In the genomic region with DNA sequence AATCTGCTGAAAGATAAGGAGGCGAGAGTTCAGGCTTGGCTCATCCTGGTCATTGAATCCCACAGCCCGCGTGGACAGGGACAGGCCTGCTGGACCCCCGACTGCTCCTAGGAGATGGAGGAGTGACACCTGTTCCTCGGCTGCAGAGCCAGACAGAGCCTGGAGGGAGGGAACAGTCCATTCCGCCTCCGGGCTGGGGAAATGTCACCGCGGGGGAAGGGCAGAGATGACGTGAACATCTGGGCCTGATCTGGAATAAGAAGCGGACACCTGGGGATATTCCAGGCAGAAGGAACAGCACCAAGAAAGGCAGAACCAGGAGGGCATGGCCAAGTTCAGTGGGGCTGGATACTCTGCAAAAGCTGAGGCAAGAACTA, we compare ENCODE assay signal across 12 cellular contexts. TPM values are rescaled to one million over a fixed set of nuclear protein-coding genes. Genes with fewer than 3 reads are reported as not detected.
DNase-seq lines count a peak whose midpoint lies in the region; ATAC-seq and TF ChIP-seq lines count a peak whose summit lies in the region.
"Had no signal": no experiment of that assay in that cellular context is flagged by ENCODE, and none has a peak within 500 bp of the region (broad histone marks: within the 10 kb centered on the region; RNA-seq: fewer than 3 reads in every experiment).

No MANE protein-coding gene starts in this region.

- peak overlapping the region; percentile 46 to 84 for H3K27ac Mint-ChIP-seq in T-cell

- peaks cover 30 to 52% (median 44%) of the 10 kb centered on the region in 3 donors for H3K4me1 Mint-ChIP-seq in T-cell

- TF ChIP-seq CTCF in fibroblast of mammary gland (conservative IDR thresholded peaks at IDR 0.05; ENCODE audit: control insufficient read depth, insufficient read depth, low read depth, low read length) (no peak), spleen (IDR thresholded peaks at IDR 0.05 in 8 of 11, conservative IDR thresholded peaks at IDR 0.05 in 3 of 11) (no peak)

- H3K9me3 Mint-ChIP-seq in T-cell: no peaks in the 10 kb centered on the region

- WGBS in spleen, 5 donors: 78 to 95% (median 83%) methylated on average over 11 of the region's 11 CpGs

- no peaks in the 10 kb centered on the region for H3K9me3 ChIP-seq in spleen

- DNase-seq in activated CD8-positive, alpha-beta memory T cell treated with anti-CD3 and anti-CD28 coated beads, Interleukin-2, amount 50 U/mL, for 48 hours: peak; percentile 51
- no peak for DNase-seq in activated CD8-positive, alpha-beta memory T cell treated with anti-CD3 and anti-CD28 coated beads, Interleukin-2, amount 50 U/mL, for 4 hours
- no peak for DNase-seq in T-cell
- no peak for DNase-seq in fibroblast of mammary gland (ENCODE audit: low read depth)
- no peak for DNase-seq in spleen
- no peak for DNase-seq in stimulated activated CD4-positive, alpha-beta T cell treated with anti-CD3 and anti-CD28 coated beads, Interleukin-4, amount 100 ng/mL, for 1 hour
- DNase-seq in NCI-H146 (lab: John Stamatoyannopoulos, UW): no peak
- no peak for DNase-seq in AG08395 (ENCODE audit: low spot score)
- DNase-seq: AML-193, NCI-H524, retina had no signal

- peak overlapping the region; percentile 68 to 100 (median 75) for H3K4me3 Mint-ChIP-seq in T-cell

- TF ChIP-seq POLR2A in spleen (IDR thresholded peaks at IDR 0.05): no peak

- CTCF ChIA-PET in T-cell (lab: Charles Lee): interaction anchor here in 1 of 2 donors (0.6 kb wide), 1 partner anchor 19 kb away, joined by 4 read pairs; no protein-coding TSS in a partner anchor

- H3K36me3 ChIP-seq in spleen: peaks cover 0 to 31% (median 20%) of the 10 kb centered on the region in 6 donors

- H3K4me3 ChIP-seq in fibroblast of mammary gland (ENCODE audit: control insufficient read depth, low read depth, low read length) (peak overlapping the region; percentile 75), spleen (peak overlapping the region in 3 of 8 donors; percentile 64 to 85 (median 81))

- no peaks in the 10 kb centered on the region for H3K27me3 Mint-ChIP-seq in T-cell

- peak overlapping the region in 5 of 8 donors; percentile 95 to 96 (median 96) for H3K27ac ChIP-seq in spleen

- ATAC-seq in T-cell (replicated peaks in 1 of 4): no peak
- ATAC-seq: activated CD4-positive, CD25-positive, alpha-beta regulatory T cell treated with anti-CD3 and anti-CD28 coated beads, Interleukin-2, amount 50 U/mL, for 24 hours had no signal

- intact Hi-C loops in spleen (cut with DNase I; ENCODE audit: low total_unique reads): no loop called here

- POLR2A ChIA-PET in T-cell (lab: Charles Lee): interaction anchor here in 1 of 2 donors (0.5 to 0.6 kb wide), 2 partner anchors 53 to 236 kb away, joined by 4 read pairs; no protein-coding TSS in a partner anchor

- peaks cover 7 to 79% (median 41%) of the 10 kb centered on the region in 6 donors for H3K4me1 ChIP-seq in spleen

- H3K36me3 Mint-ChIP-seq in T-cell: peaks cover 3% of the 10 kb centered on the region

- no peaks in the 10 kb centered on the region for H3K27me3 ChIP-seq in spleen (replicated peaks in 1 of 7)

RNA-seq across cellular contexts. Expression of a gene that starts 1.5 kb away (rescaled TPM):
- total RNA-seq in T-cell: 10 to 100 TPM in 3 of 5 donors, 1 to 10 TPM in 2; 6.8 to 17.4 (median 14.2) TPM
- 10 to 100 TPM in 6 of 7 donors, 1 to 10 TPM in 1; 7.7 to 16.1 (median 14.0) TPM for total RNA-seq in spleen
- polyA plus RNA-seq in spleen: 1 to 10 TPM; 5.9 to 8.3 (median 6.4) TPM

RNA-seq across cellular contexts. Expression of a gene that starts 6.8 kb away (rescaled TPM):
- total RNA-seq in T-cell (1 to 10 TPM; 5.0 to 8.3 (median 7.2) TPM), spleen (10 to 100 TPM; 17.2 to 27.3 (median 25.5) TPM)
- polyA plus RNA-seq in spleen: 10 to 100 TPM; 17.0 to 33.1 (median 21.6) TPM

RNA-seq across cellular contexts. Expression of a gene that starts 25.0 kb away (rescaled TPM):
- total RNA-seq in T-cell (10 to 100 TPM; 14.9 to 33.9 (median 27.3) TPM), spleen (10 to 100 TPM; 11.6 to 18.6 (median 13.5) TPM)
- polyA plus RNA-seq in spleen: 1 to 10 TPM; 3.4 to 7.4 (median 4.1) TPM

RNA-seq across cellular contexts. Expression of a gene that starts 38.4 kb away (rescaled TPM):
- total RNA-seq in T-cell (10 to 100 TPM; 11.9 to 25.9 (median 20.7) TPM), spleen (10 to 100 TPM; 10.7 to 26.3 (median 19.7) TPM)
- polyA plus RNA-seq in spleen: 10 to 100 TPM; 27.5 to 43.5 (median 40.8) TPM

RNA-seq across cellular contexts. Expression of a gene that starts 52.4 kb away (rescaled TPM):
- 10 to 100 TPM; 11.7 to 30.9 (median 26.6) TPM for total RNA-seq in T-cell
- total RNA-seq in spleen: 10 to 100 TPM; 16.5 to 22.1 (median 18.6) TPM
- polyA plus RNA-seq in spleen: 1 to 10 TPM; 3.1 to 7.1 (median 3.5) TPM
